9 cellular contexts compared by ENCODE assay signal in the genomic region with DNA sequence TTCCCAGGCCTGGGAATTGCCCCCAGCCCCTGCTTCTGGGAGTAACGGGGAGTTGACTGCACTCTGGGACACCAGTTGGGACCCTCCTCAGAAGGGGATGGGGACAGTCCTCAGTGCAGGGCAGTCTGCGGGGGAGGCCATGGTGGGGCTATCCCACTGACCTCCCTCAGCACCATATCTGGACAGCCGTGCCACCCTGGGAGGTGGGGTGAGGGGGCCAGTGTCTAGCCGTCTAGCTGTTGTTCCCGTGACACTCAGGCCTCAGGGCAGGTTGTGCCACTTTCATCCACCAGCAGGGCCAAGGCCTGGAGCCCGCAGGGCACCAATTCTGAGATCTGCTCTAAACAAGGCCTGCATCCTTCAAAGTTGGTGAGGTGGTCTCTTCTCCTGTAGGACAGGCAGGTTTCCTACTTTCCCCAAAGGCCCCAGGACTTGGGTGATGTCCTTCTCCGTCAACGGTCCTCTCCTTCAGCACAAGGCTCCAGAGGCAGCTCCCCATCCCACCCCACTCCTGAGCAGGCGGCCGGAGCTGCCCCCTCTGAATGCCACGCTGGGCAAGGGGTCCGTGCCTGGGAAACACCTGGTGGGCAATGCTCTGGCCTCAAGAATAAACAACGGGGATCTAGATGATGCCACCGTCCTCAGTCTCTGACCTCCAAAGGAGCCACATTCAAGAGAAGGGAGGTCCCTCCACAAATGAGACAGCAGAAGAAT. TPM values are rescaled to one million over a fixed set of nuclear protein-coding genes. Genes with fewer than 3 reads are reported as not detected.
A peak's percentile ranks its signal among the peaks of the same experiment; 100 is the strongest.
DNase-seq lines count a peak whose midpoint lies in the region; ATAC-seq and TF ChIP-seq lines count a peak whose summit lies in the region.
"Had no signal": no experiment of that assay in that cellular context is flagged by ENCODE, and none has a peak within 500 bp of the region (broad histone marks: within the 10 kb centered on the region; RNA-seq: fewer than 3 reads in every experiment).

No MANE protein-coding gene starts in this region.

- H3K9me3 Mint-ChIP-seq in activated CD4-positive, alpha-beta T cell treated with anti-CD3 and anti-CD28 coated beads, Interleukin-2, amount 10 ng/mL, durations not matched to agents 7 days and 5 days, result peaks cover 6% of the 10 kb centered on the region
- H3K9me3 Mint-ChIP-seq in brain, result peaks cover 0 to 17% (median 15%) of the 10 kb centered on the region in 5 experiments
- H3K9me3 Mint-ChIP-seq in naive thymus-derived CD4-positive, alpha-beta T cell, result peaks cover 0 to 5% (median 0%) of the 10 kb centered on the region in 11 donors

- peak overlapping the region; percentile 96 to 100 (median 98) for H3K27ac ChIP-seq in upper lobe of left lung
- H3K27ac ChIP-seq in naive thymus-derived CD4-positive, alpha-beta T cell (ENCODE audit: low read depth, low read length), result no peak overlapping the region

- H3K9me3 ChIP-seq in mucosa of stomach (ENCODE audit: control insufficient read depth, low read length) (no peaks in the 10 kb centered on the region), upper lobe of left lung (no peaks in the 10 kb centered on the region)
- no peaks in the 10 kb centered on the region for H3K9me3 ChIP-seq in naive thymus-derived CD4-positive, alpha-beta T cell (ENCODE audit: control insufficient read depth in 2 of 3, low read length in 3 of 3)

- 40 to 84% methylated on average over 2 to 14 of the region's 14 CpGs for WGBS in upper lobe of left lung, 2 donors

- intact Hi-C loops in naive thymus-derived CD4-positive, alpha-beta T cell (cut with micrococcal nuclease), result no loop called here

- H3K4me3 ChIP-seq in mucosa of stomach (ENCODE audit: low read length) (no peak overlapping the region), upper lobe of left lung (peak overlapping the region in 3 of 4 donors; percentile 38 to 58 (median 57))
- no peak overlapping the region for H3K4me3 ChIP-seq in naive thymus-derived CD4-positive, alpha-beta T cell (ENCODE audit: low read length)

- peaks cover 36% of the 10 kb centered on the region for H3K4me1 Mint-ChIP-seq in activated CD4-positive, alpha-beta T cell treated with anti-CD3 and anti-CD28 coated beads, Interleukin-2, amount 10 ng/mL, durations not matched to agents 7 days and 5 days
- H3K4me1 Mint-ChIP-seq in brain, result peaks cover 27% of the 10 kb centered on the region
- peaks cover 8 to 34% (median 21%) of the 10 kb centered on the region in 7 donors for H3K4me1 Mint-ChIP-seq in naive thymus-derived CD4-positive, alpha-beta T cell

- DNase-seq in activated CD4-positive, alpha-beta T cell treated with anti-CD3 and anti-CD28 coated beads, Interleukin-2, amount 10 ng/mL, durations not matched to agents 7 days and 5 days, result no peak
- no peak for DNase-seq in activated CD4-positive, alpha-beta T cell treated with anti-CD3 and anti-CD28 coated beads for 4 hours
- DNase-seq in upper lobe of left lung (no peak), ureter (ENCODE audit: low spot score) (no peak), GF-D8 (lab: John Stamatoyannopoulos, UW) (no peak)
- no peak for DNase-seq in naive thymus-derived CD4-positive, alpha-beta T cell
- DNase-seq: stimulated activated CD8-positive, alpha-beta memory T cell treated with anti-CD3 and anti-CD28 coated beads, Interleukin-4, amount 100 ng/mL, for 48 hours had no signal

- H3K27ac Mint-ChIP-seq in activated CD4-positive, alpha-beta T cell treated with anti-CD3 and anti-CD28 coated beads, Interleukin-2, amount 10 ng/mL, durations not matched to agents 7 days and 5 days, result peak overlapping the region; percentile 80
- H3K27ac Mint-ChIP-seq in brain, result peak overlapping the region in 4 of 5 experiments; percentile 27 to 84 (median 80)
- H3K27ac Mint-ChIP-seq in naive thymus-derived CD4-positive, alpha-beta T cell, result peak overlapping the region in 2 of 9 donors; percentile 56 to 66

- peaks cover 63% of the 10 kb centered on the region for H3K4me1 ChIP-seq in mucosa of stomach (ENCODE audit: control insufficient read depth, insufficient read depth, low read length)
- H3K4me1 ChIP-seq in upper lobe of left lung, result peaks cover 35 to 48% (median 37%) of the 10 kb centered on the region in 4 donors
- H3K4me1 ChIP-seq in naive thymus-derived CD4-positive, alpha-beta T cell (ENCODE audit: control insufficient read depth in 2 of 2, insufficient read depth in 2 of 2, low read length in 2 of 2), result peaks cover 8 to 14% of the 10 kb centered on the region in 2 donors

- no peaks in the 10 kb centered on the region for H3K36me3 ChIP-seq in mucosa of stomach (ENCODE audit: control insufficient read depth, insufficient read depth, low read length)
- no peaks in the 10 kb centered on the region for H3K36me3 ChIP-seq in upper lobe of left lung
- no peaks in the 10 kb centered on the region for H3K36me3 ChIP-seq in naive thymus-derived CD4-positive, alpha-beta T cell (ENCODE audit: control insufficient read depth in 2 of 3, insufficient read depth in 3 of 3, low read length in 3 of 3)

- ATAC-seq in upper lobe of left lung (ENCODE audit: low FRiP score in 2 of 2), result no peak
- no peak for ATAC-seq in naive thymus-derived CD4-positive, alpha-beta T cell

- POLR2A ChIA-PET in activated CD4-positive, alpha-beta T cell treated with anti-CD3 and anti-CD28 coated beads, Interleukin-2, amount 10 ng/mL, durations not matched to agents 7 days and 5 days (lab: Charles Lee), result no interaction called here
- POLR2A ChIA-PET in naive thymus-derived CD4-positive, alpha-beta T cell (lab: Charles Lee), result interaction anchor here (1.0 to 9.2 kb wide), 4 partner anchors 10 to 48 kb away, joined by 4 to 241 read pairs (median 8); a partner anchor contains a TSS

- H3K27me3 ChIP-seq in mucosa of stomach (ENCODE audit: control insufficient read depth, insufficient read depth, low read length) (no peaks in the 10 kb centered on the region), upper lobe of left lung (peaks cover 0 to 2% (median 0%) of the 10 kb centered on the region in 4 donors)
- no peaks in the 10 kb centered on the region for H3K27me3 ChIP-seq in naive thymus-derived CD4-positive, alpha-beta T cell (ENCODE audit: control insufficient read depth in 2 of 2, insufficient read depth in 2 of 2, low read length in 2 of 2)

- H3K36me3 Mint-ChIP-seq in activated CD4-positive, alpha-beta T cell treated with anti-CD3 and anti-CD28 coated beads, Interleukin-2, amount 10 ng/mL, durations not matched to agents 7 days and 5 days (ENCODE audit: low read depth), result peaks cover 4% of the 10 kb centered on the region
- H3K36me3 Mint-ChIP-seq in brain, result peaks cover 4% of the 10 kb centered on the region
- peaks cover 0 to 5% (median 0%) of the 10 kb centered on the region in 5 donors for H3K36me3 Mint-ChIP-seq in naive thymus-derived CD4-positive, alpha-beta T cell

- no peak for TF ChIP-seq POLR2A in upper lobe of left lung (IDR thresholded peaks at IDR 0.05)

- H3K9ac ChIP-seq in mucosa of stomach (ENCODE audit: low read length), result peak overlapping the region; percentile 99

- no peak for TF ChIP-seq EP300 in upper lobe of left lung (IDR thresholded peaks at IDR 0.05)

- H3K4me3 Mint-ChIP-seq in activated CD4-positive, alpha-beta T cell treated with anti-CD3 and anti-CD28 coated beads, Interleukin-2, amount 10 ng/mL, durations not matched to agents 7 days and 5 days, result no peak overlapping the region
- H3K4me3 Mint-ChIP-seq in brain, result peak overlapping the region in 3 of 5 experiments; percentile 35 to 73 (median 61)
- peak overlapping the region in 3 of 10 donors; percentile 5 to 28 (median 15) for H3K4me3 Mint-ChIP-seq in naive thymus-derived CD4-positive, alpha-beta T cell

- CTCF ChIA-PET in activated CD4-positive, alpha-beta T cell treated with anti-CD3 and anti-CD28 coated beads, Interleukin-2, amount 10 ng/mL, durations not matched to agents 7 days and 5 days (lab: Charles Lee), result interaction anchor here (1.6 to 5.7 kb wide), 4 partner anchors 11 to 49 kb away, joined by 3 to 43 read pairs (median 20); no protein-coding TSS in a partner anchor
- CTCF ChIA-PET in naive thymus-derived CD4-positive, alpha-beta T cell (lab: Charles Lee), result interaction anchor here (0.7 to 2.7 kb wide), 2 partner anchors 49 to 53 kb away, joined by 3 to 14 read pairs; no protein-coding TSS in a partner anchor

- TF ChIP-seq CTCF in brain (conservative IDR thresholded peaks at IDR 0.05), result no peak
- TF ChIP-seq CTCF in upper lobe of left lung (IDR thresholded peaks at IDR 0.05), result no peak

- H3K27me3 Mint-ChIP-seq in activated CD4-positive, alpha-beta T cell treated with anti-CD3 and anti-CD28 coated beads, Interleukin-2, amount 10 ng/mL, durations not matched to agents 7 days and 5 days, result no peaks in the 10 kb centered on the region
- H3K27me3 Mint-ChIP-seq in brain, result peaks cover 8% of the 10 kb centered on the region
- H3K27me3 Mint-ChIP-seq in naive thymus-derived CD4-positive, alpha-beta T cell, result no peaks in the 10 kb centered on the region

RNA-seq across cellular contexts. Expression of a gene that starts 43.0 kb away (rescaled TPM):
- total RNA-seq in activated CD4-positive, alpha-beta T cell treated with anti-CD3 and anti-CD28 coated beads, Interleukin-2, amount 10 ng/mL, durations not matched to agents 7 days and 5 days, result 1,000 to 10,000 TPM; 1,700 to 2,208 TPM
- polyA plus RNA-seq in brain (ENCODE audit: insufficient read depth, low read depth, low replicate concordance), result 2,636 TPM
- total RNA-seq in upper lobe of left lung, result 100 to 1,000 TPM; 344 to 896 (median 663) TPM
- 1,016 TPM for total RNA-seq in ureter
- 1,000 to 10,000 TPM; 1,211 to 1,988 (median 1,290) TPM for total RNA-seq in naive thymus-derived CD4-positive, alpha-beta T cell
- 1,000 to 10,000 TPM; 1,543 to 2,051 TPM for polyA plus RNA-seq in naive thymus-derived CD4-positive, alpha-beta T cell

Comparison
In these comparisons a context has a peak if more than half of its experiments do, and no peak if none do; other contexts are left out.
1. H3K4me3 ChIP-seq: peak in upper lobe of left lung (3 of 4); none in mucosa of stomach (single experiment) and naive thymus-derived CD4-positive, alpha-beta T cell (single experiment).